8 cellular contexts compared by ENCODE assay signal in the genomic region with DNA sequence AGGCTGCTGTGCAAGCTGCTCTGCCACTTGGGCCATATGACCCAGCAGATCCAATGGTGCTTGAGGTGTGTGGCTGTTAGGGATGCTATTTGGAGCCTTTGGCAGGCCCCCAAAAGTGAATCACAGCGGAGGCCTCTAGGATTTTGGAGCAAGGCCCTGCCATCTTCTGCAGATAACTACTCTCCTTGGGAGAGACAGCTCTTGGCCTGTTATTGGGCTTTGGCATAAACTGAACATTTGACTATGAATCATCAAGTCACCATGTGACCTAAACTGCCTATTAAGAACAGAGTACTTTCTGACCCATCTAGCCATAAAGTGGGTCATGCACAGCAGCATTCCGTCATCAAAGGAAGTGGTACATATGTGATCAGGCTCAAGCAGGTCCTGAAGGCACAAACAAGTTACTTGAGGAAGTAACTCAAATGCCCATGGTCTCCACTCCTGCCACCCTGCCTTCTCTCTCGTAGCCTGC.
DNase-seq lines count a peak whose midpoint lies in the region; ATAC-seq and TF ChIP-seq lines count a peak whose summit lies in the region.
"Not testable (repeated sequence)": the region's sequence is repeated elsewhere in the genome, so short reads cannot be mapped to it uniquely, and the experiment has no call there.

No MANE protein-coding gene starts in this region.

- POLR2A ChIA-PET in CD4-positive, alpha-beta memory T cell (lab: Charles Lee; ENCODE audit: partially characterized antibody); SK-N-SH (lab: Yijun Ruan, JAX): not testable (repeated sequence)

- peak; percentile 41 to 82 (median 65) for DNase-seq in CD4-positive, alpha-beta memory T cell
- DNase-seq in HT1080 (ENCODE audit: low read depth) (peak; percentile 72), foreskin fibroblast (peak; percentile 83 to 84), stromal cell of bone marrow (ENCODE audit: low read depth) (peak; percentile 83)
- DNase-seq in SK-N-SH; lung (ENCODE audit: low spot score): not testable (repeated sequence)
- peak; percentile 67 for DNase-seq in activated effector memory CD4-positive, alpha-beta T cell treated with anti-CD3 and anti-CD28 coated beads, Interleukin-2, amount 50 U/mL, for 16 hours

- not testable (repeated sequence) for TF ChIP-seq EP300 in SK-N-SH (IDR thresholded peaks at IDR 0.05; ENCODE audit: borderline replicate concordance in 1 of 2, low read depth in 1 of 2, low read length in 1 of 2)

- H3K27me3 ChIP-seq in CD4-positive, alpha-beta memory T cell (ENCODE audit: insufficient read depth, low read length); SK-N-SH (ENCODE audit: insufficient read depth); lung (ENCODE audit: control insufficient read depth, insufficient read depth): not testable (repeated sequence)

- not testable (repeated sequence) for H2AFZ ChIP-seq in SK-N-SH (ENCODE audit: low read depth)

- not testable (repeated sequence) for H3F3A ChIP-seq in SK-N-SH (replicated peaks; ENCODE audit: insufficient read depth)

- H3K9me3 ChIP-seq in CD4-positive, alpha-beta memory T cell (ENCODE audit: control insufficient read depth in 1 of 2, low read length in 2 of 2); SK-N-SH; lung (ENCODE audit: control insufficient read depth in 2 of 2, insufficient read depth in 1 of 2, low read length in 1 of 2): not testable (repeated sequence)

- not testable (repeated sequence) for H3K9ac ChIP-seq in SK-N-SH

- peaks cover 0 to 15% (median 8%) of the 10 kb centered on the region in 4 donors for H3K4me1 Mint-ChIP-seq in CD4-positive, alpha-beta memory T cell
- H3K4me1 Mint-ChIP-seq in dendritic cell treated with granulocyte-macrophage colony-stimulating factor and Interleukin-4, amounts not matched to agents 40 ng/mL and 50 ng/mL, for 4 days (ENCODE audit: low read depth) = peaks cover 16% of the 10 kb centered on the region

- not testable (repeated sequence) for H3K4me2 ChIP-seq in SK-N-SH

- H3K27ac Mint-ChIP-seq in CD4-positive, alpha-beta memory T cell = peak overlapping the region; percentile 12 to 89 (median 86)
- peak overlapping the region; percentile 53 for H3K27ac Mint-ChIP-seq in dendritic cell treated with granulocyte-macrophage colony-stimulating factor and Interleukin-4, amounts not matched to agents 40 ng/mL and 50 ng/mL, for 4 days

- H3K9me2 ChIP-seq in SK-N-SH = not testable (repeated sequence)

- not testable (repeated sequence) for TF ChIP-seq CTCF in SK-N-SH (IDR thresholded peaks at IDR 0.05); foreskin fibroblast (IDR thresholded peaks at IDR 0.05; ENCODE audit: low read depth, low read length); lung (IDR thresholded peaks at IDR 0.05; ENCODE audit: control extremely low read depth, extremely low read depth)

- H4K20me1 ChIP-seq in SK-N-SH (ENCODE audit: insufficient read depth) = not testable (repeated sequence)

- H3K27me3 Mint-ChIP-seq in CD4-positive, alpha-beta memory T cell; dendritic cell treated with granulocyte-macrophage colony-stimulating factor and Interleukin-4, amounts not matched to agents 40 ng/mL and 50 ng/mL, for 4 days: not testable (repeated sequence)

- CTCF ChIA-PET in CD4-positive, alpha-beta memory T cell (lab: Charles Lee; ENCODE audit: partially characterized antibody); SK-N-SH (lab: Yijun Ruan, JAX): not testable (repeated sequence)

- not testable (repeated sequence) for H3K36me3 Mint-ChIP-seq in CD4-positive, alpha-beta memory T cell; dendritic cell treated with granulocyte-macrophage colony-stimulating factor and Interleukin-4, amounts not matched to agents 40 ng/mL and 50 ng/mL, for 4 days (ENCODE audit: low read depth)

- WGBS in SK-N-SH (ENCODE audit: low lambda C conversion rate) = 100% methylated on average over 2 of the region's 3 CpGs
- WGBS in lung, 2 donors = 79 to 81% methylated on average over 3 of the region's 3 CpGs

- not testable (repeated sequence) for H3K36me3 ChIP-seq in CD4-positive, alpha-beta memory T cell (ENCODE audit: insufficient read depth, low read length); SK-N-SH (replicated peaks in 1 of 2; ENCODE audit: control insufficient read depth in 1 of 2, insufficient read depth in 2 of 2, low read length in 1 of 2); lung (ENCODE audit: control insufficient read depth in 2 of 2, insufficient read depth in 2 of 2, low read length in 2 of 2)

- H3K27ac ChIP-seq in CD4-positive, alpha-beta memory T cell (ENCODE audit: low read depth, low read length) = peak overlapping the region; percentile 46
- H3K27ac ChIP-seq in SK-N-SH (ENCODE audit: low read depth in 2 of 2, low read length in 1 of 2) = not testable (repeated sequence)
- peak overlapping the region; percentile 11 to 55 for H3K27ac ChIP-seq in lung (ENCODE audit: low read depth in 1 of 2, low read length in 1 of 2)

- H3K4me1 ChIP-seq in CD4-positive, alpha-beta memory T cell (ENCODE audit: insufficient read depth, low read length); SK-N-SH (ENCODE audit: control insufficient read depth in 1 of 2, insufficient read depth in 2 of 2, low read depth in 1 of 2, low read length in 1 of 2); lung (ENCODE audit: control insufficient read depth in 2 of 2, insufficient read depth in 2 of 2, low read length in 2 of 2): not testable (repeated sequence)

- not testable (repeated sequence) for TF ChIP-seq RAD21 in SK-N-SH (IDR thresholded peaks at IDR 0.05; ENCODE audit: low read length)

- H3K9me3 Mint-ChIP-seq in CD4-positive, alpha-beta memory T cell; dendritic cell treated with granulocyte-macrophage colony-stimulating factor and Interleukin-4, amounts not matched to agents 40 ng/mL and 50 ng/mL, for 4 days: not testable (repeated sequence)

- peak overlapping the region in 1 of 8 donors; percentile 32 for H3K4me3 Mint-ChIP-seq in CD4-positive, alpha-beta memory T cell
- H3K4me3 Mint-ChIP-seq in dendritic cell treated with granulocyte-macrophage colony-stimulating factor and Interleukin-4, amounts not matched to agents 40 ng/mL and 50 ng/mL, for 4 days = not testable (repeated sequence)

- ATAC-seq in lung (ENCODE audit: insufficient read depth, low FRiP score) = not testable (repeated sequence)

- not testable (repeated sequence) for H3K79me2 ChIP-seq in SK-N-SH (ENCODE audit: insufficient read depth)

- intact Hi-C loops in CD4-positive, alpha-beta memory T cell (cut with micrococcal nuclease); dendritic cell treated with granulocyte-macrophage colony-stimulating factor and Interleukin-4, amounts not matched to agents 40 ng/mL and 50 ng/mL, for 4 days (cut with micrococcal nuclease): not testable (repeated sequence)

- H3K4me3 ChIP-seq in CD4-positive, alpha-beta memory T cell (ENCODE audit: low read length in 2 of 2); SK-N-SH (ENCODE audit: low read depth in 2 of 2, low read length in 1 of 2); foreskin fibroblast (ENCODE audit: low read depth in 1 of 2, low read length in 2 of 2); lung: not testable (repeated sequence)

TF ChIP-seq in SK-N-SH, 30 proteins besides CTCF, POLR2A, EP300 and RAD21:
- TF ChIP-seq, protein P1, sequence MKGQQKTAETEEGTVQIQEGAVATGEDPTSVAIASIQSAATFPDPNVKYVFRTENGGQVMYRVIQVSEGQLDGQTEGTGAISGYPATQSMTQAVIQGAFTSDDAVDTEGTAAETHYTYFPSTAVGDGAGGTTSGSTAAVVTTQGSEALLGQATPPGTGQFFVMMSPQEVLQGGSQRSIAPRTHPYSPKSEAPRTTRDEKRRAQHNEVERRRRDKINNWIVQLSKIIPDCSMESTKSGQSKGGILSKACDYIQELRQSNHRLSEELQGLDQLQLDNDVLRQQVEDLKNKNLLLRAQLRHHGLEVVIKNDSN (IDR thresholded peaks at IDR 0.05; ENCODE audit: borderline replicate concordance, low read depth) = peak; percentile 57; the same call in 1 of the 2 replicates
TF ChIP-seq in SK-N-SH: peak in this region for 1; not testable (repeated sequence) for 29.
